Comparison of ENCODE assay signal across 30 cellular contexts in the genomic region with DNA sequence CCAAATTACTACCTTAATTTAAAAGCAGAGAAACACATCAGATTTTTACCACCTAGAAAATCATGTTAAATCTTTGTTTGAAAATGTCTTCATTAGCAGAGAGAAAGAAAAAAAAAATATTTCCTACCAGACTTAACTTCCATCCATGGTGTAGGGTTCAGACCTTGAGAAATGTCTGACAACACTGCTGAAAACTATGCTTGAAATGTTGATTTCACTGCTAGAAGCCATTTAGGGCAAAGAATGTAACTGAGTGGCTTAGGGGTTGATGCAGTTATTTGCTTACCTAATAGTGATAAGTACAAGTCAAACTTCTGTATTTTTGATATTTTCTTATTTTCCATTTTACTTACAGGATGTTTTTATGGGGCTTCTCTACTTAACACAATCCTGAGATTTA.
A peak's percentile ranks its signal among the peaks of the same experiment; 100 is the strongest.
DNase-seq lines count a peak whose midpoint lies in the region; ATAC-seq, FAIRE-seq and TF ChIP-seq lines count a peak whose summit lies in the region.
"Had no signal": no experiment of that assay in that cellular context is flagged by ENCODE, and none has a peak within 500 bp of the region (broad histone marks: within the 10 kb centered on the region; RNA-seq: fewer than 3 reads in every experiment).

No MANE protein-coding gene starts in this region.

- H3K4me2 ChIP-seq in astrocyte (ENCODE audit: low read length) (no peak overlapping the region), smooth muscle cell (peak overlapping the region; percentile 54)

- no peaks in the 10 kb centered on the region for H3K27me3 Mint-ChIP-seq in astrocyte (ENCODE audit: low read depth, unreplicated experiment)
- H3K27me3 Mint-ChIP-seq: activated naive CD8-positive, alpha-beta T cell treated with anti-CD3 and anti-CD28 coated beads, Interleukin-2, amount 10 ng/mL, durations not matched to agents 7 days and 5 days; effector memory CD8-positive, alpha-beta T cell; memory B cell; stimulated activated naive CD8-positive, alpha-beta T cell treated with anti-CD3 and anti-CD28 coated beads, Interleukin-15, Interleukin-2, amounts not matched to agents 100 ng/mL and 50 ng/mL, for 24 hours had no signal

- H3F3A ChIP-seq in smooth muscle cell (ENCODE audit: low read depth), result no peaks in the 10 kb centered on the region

- no peak for ATAC-seq in GM18870 (IDR thresholded peaks at IDR 0.05; ENCODE audit: unreplicated experiment)
- ATAC-seq: effector memory CD8-positive, alpha-beta T cell; esophagus mucosa; GM12878; SK-N-SH treated with all-trans-retinoic acid at 6 μM for 48 hours had no signal

- H3K79me2 ChIP-seq in astrocyte (ENCODE audit: insufficient read depth, low read length) (no peaks in the 10 kb centered on the region), smooth muscle cell (ENCODE audit: low read depth) (no peaks in the 10 kb centered on the region)

- H3K4me1 ChIP-seq in astrocyte (ENCODE audit: insufficient read depth, low read length), result no peaks in the 10 kb centered on the region
- peaks cover 2% of the 10 kb centered on the region for H3K4me1 ChIP-seq in smooth muscle cell (ENCODE audit: low read depth)
- H3K4me1 ChIP-seq: thyroid gland had no signal

- H3K4me3 ChIP-seq in astrocyte (ENCODE audit: insufficient read depth, low read depth, low read length) (no peak overlapping the region), smooth muscle cell (no peak overlapping the region)
- H3K4me3 ChIP-seq: GM12878, thyroid gland had no signal

- H3K27me3 ChIP-seq in astrocyte (ENCODE audit: insufficient read depth, low read length), result no peaks in the 10 kb centered on the region
- no peaks in the 10 kb centered on the region for H3K27me3 ChIP-seq in smooth muscle cell (ENCODE audit: low read depth)
- H3K27me3 ChIP-seq: neutrophil, thyroid gland had no signal

- H2AFZ ChIP-seq in astrocyte (ENCODE audit: low read depth, low read length), result no peak overlapping the region
- peak overlapping the region; percentile 77 for H2AFZ ChIP-seq in smooth muscle cell (ENCODE audit: low read depth)

- H3K9me3 ChIP-seq in astrocyte (ENCODE audit: insufficient read depth, low read depth, low read length), result no peaks in the 10 kb centered on the region
- H3K9me3 ChIP-seq in smooth muscle cell (replicated peaks; ENCODE audit: low read depth), result no peaks in the 10 kb centered on the region
- H3K9me3 ChIP-seq: neutrophil, thyroid gland had no signal

- TF ChIP-seq CTCF in astrocyte (IDR thresholded peaks at IDR 0.05; ENCODE audit: insufficient read depth, low read depth, low read length) (no peak), smooth muscle cell (IDR thresholded peaks at IDR 0.05; ENCODE audit: borderline replicate concordance, insufficient read depth, poor library complexity, severe bottlenecking) (no peak)

- H3K27ac Mint-ChIP-seq in astrocyte (ENCODE audit: unreplicated experiment), result peak overlapping the region; percentile 77
- H3K27ac Mint-ChIP-seq: activated naive CD8-positive, alpha-beta T cell treated with anti-CD3 and anti-CD28 coated beads, Interleukin-2, amount 10 ng/mL, durations not matched to agents 7 days and 5 days; CD14-positive monocyte; effector memory CD8-positive, alpha-beta T cell; immature natural killer cell; memory B cell; stimulated activated naive CD8-positive, alpha-beta T cell treated with anti-CD3 and anti-CD28 coated beads, Interleukin-15, Interleukin-2, amounts not matched to agents 100 ng/mL and 50 ng/mL, for 24 hours had no signal

- H3K27ac ChIP-seq in astrocyte (ENCODE audit: low read depth, low read length) (peak overlapping the region; percentile 11), smooth muscle cell (ENCODE audit: low read depth) (peak overlapping the region; percentile 35)
- H3K27ac ChIP-seq: neutrophil, thyroid gland had no signal

- FAIRE-seq in astrocyte (lab: Jason Lieb, UNC), result no peak
- FAIRE-seq: colon, GM12878 had no signal

- H3K4me3 Mint-ChIP-seq in astrocyte (ENCODE audit: unreplicated experiment), result no peak overlapping the region
- H3K4me3 Mint-ChIP-seq: activated naive CD8-positive, alpha-beta T cell treated with anti-CD3 and anti-CD28 coated beads, Interleukin-2, amount 10 ng/mL, durations not matched to agents 7 days and 5 days; CD14-positive monocyte; effector memory CD8-positive, alpha-beta T cell; immature natural killer cell; memory B cell; stimulated activated naive CD8-positive, alpha-beta T cell treated with anti-CD3 and anti-CD28 coated beads, Interleukin-15, Interleukin-2, amounts not matched to agents 100 ng/mL and 50 ng/mL, for 24 hours had no signal

- H3K9me3 Mint-ChIP-seq in astrocyte (ENCODE audit: unreplicated experiment), result peaks cover 3% of the 10 kb centered on the region
- H3K9me3 Mint-ChIP-seq: activated naive CD8-positive, alpha-beta T cell treated with anti-CD3 and anti-CD28 coated beads, Interleukin-2, amount 10 ng/mL, durations not matched to agents 7 days and 5 days; stimulated activated naive CD8-positive, alpha-beta T cell treated with anti-CD3 and anti-CD28 coated beads, Interleukin-15, Interleukin-2, amounts not matched to agents 100 ng/mL and 50 ng/mL, for 24 hours had no signal

- DNase-seq in EL (peak; percentile 4), astrocyte (ENCODE audit: low read depth) (peak; percentile 51), fibroblast of peridontal ligament (ENCODE audit: extremely low read depth) (peak; percentile 43), smooth muscle cell (lab: John Stamatoyannopoulos, UW; ENCODE audit: unreplicated experiment) (no peak)
- DNase-seq in activated CD4-positive, alpha-beta T cell treated with anti-CD3 and anti-CD28 coated beads, Interleukin-2, amount 50 U/mL, for 48 hours, result no peak
- DNase-seq in activated CD4-positive, alpha-beta T cell treated with anti-CD3 and anti-CD28 coated beads, Interleukin-2, amount 50 U/mL, for 4 hours, result no peak
- DNase-seq: activated CD4-positive, CD25-positive, alpha-beta regulatory T cell treated with anti-CD3 and anti-CD28 coated beads, Interleukin-2, amount 50 U/mL, for 72 hours; activated effector memory CD4-positive, alpha-beta T cell treated with anti-CD3 and anti-CD28 coated beads, Interleukin-2, amount 50 U/mL, for 16 hours; activated naive CD8-positive, alpha-beta T cell treated with anti-CD3 and anti-CD28 coated beads, Interleukin-2, amount 10 ng/mL, durations not matched to agents 7 days and 5 days; Calu3; DMS79 treated with DMSO at 0.1 percent for 48 hours; effector memory CD8-positive, alpha-beta T cell; hypothalamus; immature natural killer cell; Kasumi-1; NCI-H146; NCI-H2107; NCI-H82; OCI-M1; T-helper 2 cell; thyroid gland had no signal

- H3K4me1 Mint-ChIP-seq in astrocyte (ENCODE audit: low read depth, unreplicated experiment), result peaks cover 14% of the 10 kb centered on the region
- H3K4me1 Mint-ChIP-seq: activated naive CD8-positive, alpha-beta T cell treated with anti-CD3 and anti-CD28 coated beads, Interleukin-2, amount 10 ng/mL, durations not matched to agents 7 days and 5 days; CD14-positive monocyte; immature natural killer cell; memory B cell had no signal

- H4K20me1 ChIP-seq in astrocyte (ENCODE audit: insufficient read depth, low read length) (no peaks in the 10 kb centered on the region), smooth muscle cell (ENCODE audit: low read depth) (no peaks in the 10 kb centered on the region)

- no peak overlapping the region for H3K9ac ChIP-seq in astrocyte (ENCODE audit: low read length)
- H3K9ac ChIP-seq in smooth muscle cell (ENCODE audit: low read depth), result no peak overlapping the region

- H3K36me3 ChIP-seq in astrocyte (ENCODE audit: insufficient read depth, low read length) (no peaks in the 10 kb centered on the region), smooth muscle cell (ENCODE audit: low read depth) (no peaks in the 10 kb centered on the region)
- H3K36me3 ChIP-seq: neutrophil, thyroid gland had no signal

- H3K36me3 Mint-ChIP-seq in astrocyte (ENCODE audit: low read depth, unreplicated experiment), result no peaks in the 10 kb centered on the region
- H3K36me3 Mint-ChIP-seq: activated naive CD8-positive, alpha-beta T cell treated with anti-CD3 and anti-CD28 coated beads, Interleukin-2, amount 10 ng/mL, durations not matched to agents 7 days and 5 days; CD14-positive monocyte; memory B cell had no signal

Comparison
In these comparisons a context has a peak if more than half of its experiments do, and no peak if none do; other contexts are left out.
1. DNase-seq: peak in EL (single experiment), astrocyte (single experiment) and fibroblast of peridontal ligament (single experiment); none in smooth muscle cell (single experiment), activated CD4-positive, alpha-beta T cell treated with anti-CD3 and anti-CD28 coated beads, Interleukin-2, amount 50 U/mL, for 48 hours (0 of 2) and activated CD4-positive, alpha-beta T cell treated with anti-CD3 and anti-CD28 coated beads, Interleukin-2, amount 50 U/mL, for 4 hours (0 of 2).